Comparison of ENCODE assay signal across 19 cellular contexts in the genomic region with DNA sequence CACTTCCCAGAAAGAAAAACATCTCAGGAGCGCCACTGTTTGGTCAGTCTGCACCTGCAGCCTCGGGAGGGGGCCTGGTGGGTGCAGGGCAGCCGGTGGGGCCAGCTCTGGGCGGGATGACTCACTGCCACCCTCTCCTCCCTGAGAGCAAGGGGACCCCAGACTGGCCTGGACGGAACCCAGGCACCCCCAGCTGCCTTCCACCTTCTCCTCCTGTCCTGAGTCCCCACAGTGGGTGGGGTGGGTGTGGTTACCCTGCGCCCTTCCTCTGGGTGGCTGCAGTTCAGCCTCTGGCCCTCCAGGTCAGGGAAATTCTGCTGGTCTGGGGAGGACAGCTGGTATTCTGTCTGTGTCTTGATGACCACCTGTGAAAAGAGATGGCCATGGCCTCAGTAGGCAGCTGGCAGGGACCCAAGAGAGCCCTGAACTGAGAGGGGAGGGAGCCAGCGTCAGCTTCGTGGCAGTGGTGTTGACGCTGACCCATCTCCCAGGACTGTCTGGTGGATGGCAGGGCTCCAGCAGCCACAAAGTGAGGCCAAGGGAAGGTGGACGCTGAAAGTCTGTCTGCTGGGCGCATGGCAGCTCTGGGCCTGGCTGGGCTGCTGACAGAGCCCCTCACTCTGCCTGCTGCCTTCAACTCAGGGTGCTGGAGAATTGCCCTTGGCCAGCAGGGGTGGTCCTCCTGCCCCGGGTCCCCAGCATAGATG. TPM values are rescaled to one million over a fixed set of nuclear protein-coding genes. Genes with fewer than 3 reads are reported as not detected.
DNase-seq lines count a peak whose midpoint lies in the region; ATAC-seq, FAIRE-seq and TF ChIP-seq lines count a peak whose summit lies in the region.
"Had no signal": no experiment of that assay in that cellular context is flagged by ENCODE, and none has a peak within 500 bp of the region (broad histone marks: within the 10 kb centered on the region; RNA-seq: fewer than 3 reads in every experiment).

No MANE protein-coding gene starts in this region.

- TF ChIP-seq EP300 in A549 (IDR thresholded peaks at IDR 0.05), result no peak

- H3K4me3 ChIP-seq in A549 (no peak overlapping the region), GM23338 (no peak overlapping the region)
- H3K4me3 ChIP-seq: colonic mucosa, gastroesophageal sphincter, lower lobe of right lung had no signal

- H3F3A ChIP-seq in GM23338 (replicated peaks; ENCODE audit: low read depth), result 0 out of 2 replicates have a peak, but pooled peaks cover 11% of the 10 kb centered on the region

- ATAC-seq in A549 (peak in 1 of 2 experiments; percentile 4; a peak in 1 of 6 replicates), GM23338 (no peak)
- ATAC-seq: CD8-positive, alpha-beta T cell; gastroesophageal sphincter; lower lobe of right lung; Panc1 had no signal

- no peaks in the 10 kb centered on the region for H3K9me2 ChIP-seq in GM23338 (ENCODE audit: insufficient read depth)

- H3K4me1 ChIP-seq in A549, result peaks cover 27% of the 10 kb centered on the region
- H3K4me1 ChIP-seq in GM23338 (ENCODE audit: insufficient read depth), result peaks cover 17% of the 10 kb centered on the region

- no peak overlapping the region for H3K27ac Mint-ChIP-seq in GM23338
- H3K27ac Mint-ChIP-seq: activated B cell treated with CpG ODN at 0.5 μM for 24 hours; CD8-positive, alpha-beta T cell; T-helper 1 cell treated with Interleukin-12 subunit alpha and Interleukin-12 subunit beta and Interleukin-4 antibody, amounts not matched to agents 30 μg/mL and 1 μg/mL, for 36 hours had no signal

- no peaks in the 10 kb centered on the region for H3K79me2 ChIP-seq in GM23338 (replicated peaks; ENCODE audit: insufficient read depth)

- H3K36me3 Mint-ChIP-seq in GM23338 (ENCODE audit: low read depth), result no peaks in the 10 kb centered on the region; the same call in 1 of the 3 replicates
- H3K36me3 Mint-ChIP-seq: CD8-positive, alpha-beta T cell had no signal

- H3K9me3 ChIP-seq in A549, result no peaks in the 10 kb centered on the region
- H3K9me3 ChIP-seq: colonic mucosa, gastroesophageal sphincter, lower lobe of right lung had no signal

- DNase-seq in A549 (ENCODE audit: low read depth in 1 of 2, low spot score in 1 of 2), result no peak
- peak; percentile 66 for DNase-seq in M059J (ENCODE audit: low read depth)
- DNase-seq in cerebellum (ENCODE audit: low spot score), result peak; percentile 55
- no peak for DNase-seq in GM23338 (ENCODE audit: low spot score)
- no peak for DNase-seq in RKO (ENCODE audit: low spot score)
- no peak for DNase-seq in NCI-H187 treated with DMSO at 0.1 percent for 48 hours (lab: John Stamatoyannopoulos, UW)
- DNase-seq: activated B cell treated with CpG ODN at 0.5 μM for 24 hours; amniotic stem cell; CD8-positive, alpha-beta T cell; colonic mucosa; NCI-H1694; stimulated activated CD4-positive, alpha-beta T cell treated with anti-CD3 and anti-CD28 coated beads, Interleukin-1b, Interleukin-23, amount 100 ng/mL, for 48 hours had no signal

- H3K36me3 ChIP-seq in GM23338 (ENCODE audit: insufficient read depth), result no peaks in the 10 kb centered on the region
- H3K36me3 ChIP-seq: colonic mucosa, gastroesophageal sphincter, lower lobe of right lung had no signal

- H3K4me1 Mint-ChIP-seq in GM23338, result peaks cover 19% of the 10 kb centered on the region

- TF ChIP-seq RAD21 in A549 (conservative IDR thresholded peaks at IDR 0.05 in 1 of 2, IDR thresholded peaks at IDR 0.05 in 1 of 2), result no peak

- H4K20me1 ChIP-seq in GM23338 (replicated peaks; ENCODE audit: insufficient read depth), result no peaks in the 10 kb centered on the region

- no peak overlapping the region for H2AFZ ChIP-seq in GM23338

- 57% methylated on average over 9 of the region's 12 CpGs for WGBS in A549 (ENCODE audit: missing lambda C conversion rate)

- POLR2A ChIA-PET in A549 (lab: Yijun Ruan, JAX), result no interaction called here

- TF ChIP-seq CTCF in A549 (IDR thresholded peaks at IDR 0.05) (no peak), GM23338 (conservative IDR thresholded peaks at IDR 0.05; ENCODE audit: low read depth in 2 of 2) (peak in 1 of 2 experiments; percentile 35; a peak in 2 of 4 replicates)

- FAIRE-seq in A549 (lab: Jason Lieb, UNC), result no peak

- peaks cover 76% of the 10 kb centered on the region for H3K27me3 ChIP-seq in GM23338 (ENCODE audit: insufficient read depth)

- H3K4me3 Mint-ChIP-seq in GM23338, result no peak overlapping the region
- H3K4me3 Mint-ChIP-seq: activated B cell treated with CpG ODN at 0.5 μM for 24 hours; CD8-positive, alpha-beta T cell; neural crest cell; T-helper 1 cell treated with Interleukin-12 subunit alpha and Interleukin-12 subunit beta and Interleukin-4 antibody, amounts not matched to agents 30 μg/mL and 1 μg/mL, for 36 hours had no signal

- H3K9me3 Mint-ChIP-seq in GM23338, result peaks cover 10% of the 10 kb centered on the region
- H3K9me3 Mint-ChIP-seq: activated B cell treated with CpG ODN at 0.5 μM for 24 hours; CD8-positive, alpha-beta T cell; neural crest cell; T-helper 1 cell treated with Interleukin-12 subunit alpha and Interleukin-12 subunit beta and Interleukin-4 antibody, amounts not matched to agents 30 μg/mL and 1 μg/mL, for 36 hours had no signal

- CTCF ChIA-PET in A549 (lab: Yijun Ruan, JAX), result interaction anchor here (1.1 to 4.2 kb wide), 5 partner anchors 8 to 179 kb away, joined by 3 to 76 read pairs (median 33); a partner anchor contains a TSS

- peaks cover 69% of the 10 kb centered on the region for H3K27me3 Mint-ChIP-seq in GM23338 (ENCODE audit: insufficient read depth, low read depth, poor library complexity)

- H3K27ac ChIP-seq in A549, result no peak overlapping the region
- H3K27ac ChIP-seq in GM23338 (ENCODE audit: low read depth), result no peak overlapping the region
- H3K27ac ChIP-seq: colonic mucosa, epithelial cell of prostate, gastroesophageal sphincter, lower lobe of right lung had no signal

- TF ChIP-seq POLR2A in A549 (IDR thresholded peaks at IDR 0.05; ENCODE audit: low read length), result no peak

- peak overlapping the region; percentile 42 for H3K4me2 ChIP-seq in A549
- no peak overlapping the region for H3K4me2 ChIP-seq in GM23338

TF ChIP-seq in A549, 52 proteins besides CTCF, POLR2A, EP300 and RAD21 (continues in another document):
- no peak for TF ChIP-seq GATA3 (IDR thresholded peaks at IDR 0.05; ENCODE audit: borderline replicate concordance)
- TF ChIP-seq RNF2 (IDR thresholded peaks at IDR 0.05; ENCODE audit: borderline replicate concordance, low read depth), result no peak

TF ChIP-seq in GM23338, 12 proteins besides CTCF, POLR2A, EP300 and RAD21 (continues in another document):
- TF ChIP-seq NANOG (IDR thresholded peaks at IDR 0.05; ENCODE audit: borderline replicate concordance), result no peak
- TF ChIP-seq POLR2AphosphoS5 (IDR thresholded peaks at IDR 0.05; ENCODE audit: low read depth), result no peak

RNA-seq across cellular contexts. Expression of a gene that starts 8.9 kb away (rescaled TPM):
- 0.28 and 0.30 TPM in 2 replicates for polyA plus RNA-seq in A549 (2011; rRNA removed)
- 0.46 and 0.88 TPM in 2 replicates for polyA plus RNA-seq in A549 (2012; cell fraction: cytosol; rRNA removed)
- 1.0 and 1.3 TPM in 2 replicates for polyA plus RNA-seq in A549 (2012; cell fraction: nucleus; rRNA removed)
- polyA plus RNA-seq in A549 (2017; fragmentation: RNase III; extraction: RNeasy Plus Mini Kit Qiagen cat#74134 plus additional on column Dnase treatment), result 0.63 to 0.89 TPM (median 0.73 TPM) in 3 replicates
- polyA minus RNA-seq in A549 (2011; rRNA and poly(A)+ RNA removed), result 0.34 and 0.62 TPM in 2 replicates
- total RNA-seq in M059J (2014; rRNA removed; shearing (Covaris generic)), result not detected in 2 replicates
- 6.6 TPM for total RNA-seq in cerebellum
- 0.31 and 1.0 TPM in 2 replicates for total RNA-seq in GM23338 (2014; rRNA removed; shearing (Covaris generic))
- 8.0 and 9.0 TPM in 2 replicates for polyA plus RNA-seq in GM23338 (2016; fragmentation: Nextera tagmentation; extraction: Ambion mirVana)
- total RNA-seq: activated B cell treated with CpG ODN at 0.5 μM for 24 hours, lower lobe of right lung had no signal

RNA-seq across cellular contexts. Expression of a gene that starts 19.1 kb away (rescaled TPM):
- polyA plus RNA-seq in A549 (2011; rRNA removed), result 39.4 and 40.2 TPM in 2 replicates
- 95.1 and 97.8 TPM in 2 replicates for polyA plus RNA-seq in A549 (2012; cell fraction: cytosol; rRNA removed)
- polyA plus RNA-seq in A549 (2012; cell fraction: nucleus; rRNA removed), result 61.6 and 72.9 TPM in 2 replicates
- polyA plus RNA-seq in A549 (2017; fragmentation: RNase III; extraction: RNeasy Plus Mini Kit Qiagen cat#74134 plus additional on column Dnase treatment), result 41.1 to 43.6 TPM (median 41.7 TPM) in 3 replicates
- polyA minus RNA-seq in A549 (2011; rRNA and poly(A)+ RNA removed), result 22.7 and 23.3 TPM in 2 replicates
- total RNA-seq in M059J (2014; rRNA removed; shearing (Covaris generic)), result 32.5 and 33.3 TPM in 2 replicates
- total RNA-seq in cerebellum, result 8.9 TPM
- total RNA-seq in GM23338 (2014; rRNA removed; shearing (Covaris generic)), result 41.0 and 41.3 TPM in 2 replicates
- 104 and 114 TPM in 2 replicates for polyA plus RNA-seq in GM23338 (2016; fragmentation: Nextera tagmentation; extraction: Ambion mirVana)

RNA-seq across cellular contexts. Expression of a gene that starts 19.1 kb away (rescaled TPM):
- polyA plus RNA-seq in A549 (2011; rRNA removed), result 44.5 and 44.9 TPM in 2 replicates
- 35.7 and 43.6 TPM in 2 replicates for polyA plus RNA-seq in A549 (2012; cell fraction: cytosol; rRNA removed)
- 68.0 and 91.7 TPM in 2 replicates for polyA plus RNA-seq in A549 (2012; cell fraction: nucleus; rRNA removed)
- 32.5 to 35.0 TPM (median 33.6 TPM) in 3 replicates for polyA plus RNA-seq in A549 (2017; fragmentation: RNase III; extraction: RNeasy Plus Mini Kit Qiagen cat#74134 plus additional on column Dnase treatment)
- polyA minus RNA-seq in A549 (2011; rRNA and poly(A)+ RNA removed), result 57.5 and 75.3 TPM in 2 replicates
- total RNA-seq in M059J (2014; rRNA removed; shearing (Covaris generic)), result 38.6 and 51.9 TPM in 2 replicates
- 37.8 TPM for total RNA-seq in cerebellum
- 51.5 and 67.7 TPM in 2 replicates for total RNA-seq in GM23338 (2014; rRNA removed; shearing (Covaris generic))
- polyA plus RNA-seq in GM23338 (2016; fragmentation: Nextera tagmentation; extraction: Ambion mirVana), result 56.6 and 59.6 TPM in 2 replicates

RNA-seq across cellular contexts. Expression of a gene that starts 19.4 kb away (rescaled TPM):
- polyA plus RNA-seq in A549 (2011; rRNA removed) (0.13 TPM in 1 of 2 replicates, not detected in the other), A549 (2017; fragmentation: RNase III; extraction: RNeasy Plus Mini Kit Qiagen cat#74134 plus additional on column Dnase treatment) (not detected in 3 replicates), GM23338 (2016; fragmentation: Nextera tagmentation; extraction: Ambion mirVana) (0.68 and 1.5 TPM in 2 replicates)
- not detected in 2 replicates for polyA plus RNA-seq in A549 (2012; cell fraction: cytosol; rRNA removed)
- not detected in 2 replicates for polyA plus RNA-seq in A549 (2012; cell fraction: nucleus; rRNA removed)
- not detected in 2 replicates for polyA minus RNA-seq in A549 (2011; rRNA and poly(A)+ RNA removed)
- total RNA-seq in M059J (2014; rRNA removed; shearing (Covaris generic)), result not detected in 2 replicates
- total RNA-seq in cerebellum, result not detected
- not detected in 2 replicates for total RNA-seq in GM23338 (2014; rRNA removed; shearing (Covaris generic))
- total RNA-seq: activated B cell treated with CpG ODN at 0.5 μM for 24 hours; CD8-positive, alpha-beta T cell; gastroesophageal sphincter; lower lobe of right lung; neural crest cell; subcutaneous adipose tissue had no signal

RNA-seq across cellular contexts. Expression of a gene that starts 30.0 kb away (rescaled TPM):
- polyA plus RNA-seq in A549 (2011; rRNA removed) (7.6 and 8.1 TPM in 2 replicates), A549 (2017; fragmentation: RNase III; extraction: RNeasy Plus Mini Kit Qiagen cat#74134 plus additional on column Dnase treatment) (6.5 to 8.7 TPM (median 6.8 TPM) in 3 replicates), GM23338 (2016; fragmentation: Nextera tagmentation; extraction: Ambion mirVana) (30.8 and 33.0 TPM in 2 replicates)
- polyA plus RNA-seq in A549 (2012; cell fraction: cytosol; rRNA removed), result 17.8 and 19.7 TPM in 2 replicates
- polyA plus RNA-seq in A549 (2012; cell fraction: nucleus; rRNA removed), result 11.7 and 11.9 TPM in 2 replicates
- polyA minus RNA-seq in A549 (2011; rRNA and poly(A)+ RNA removed), result 2.0 and 2.8 TPM in 2 replicates
- total RNA-seq in M059J (2014; rRNA removed; shearing (Covaris generic)), result 0.27 and 6.5 TPM in 2 replicates
- 2.6 TPM for total RNA-seq in cerebellum
- 33.9 and 43.9 TPM in 2 replicates for total RNA-seq in GM23338 (2014; rRNA removed; shearing (Covaris generic))

Comparison
In these comparisons a context has a peak if more than half of its experiments do, and no peak if none do; other contexts are left out.
1. DNase-seq: peak in M059J (single experiment) and cerebellum (single experiment); none in A549 (0 of 2), GM23338 (single experiment), RKO (single experiment) and NCI-H187 treated with DMSO at 0.1 percent for 48 hours (single experiment).